Comparison of ENCODE assay signal across 8 cellular contexts in the genomic region with DNA sequence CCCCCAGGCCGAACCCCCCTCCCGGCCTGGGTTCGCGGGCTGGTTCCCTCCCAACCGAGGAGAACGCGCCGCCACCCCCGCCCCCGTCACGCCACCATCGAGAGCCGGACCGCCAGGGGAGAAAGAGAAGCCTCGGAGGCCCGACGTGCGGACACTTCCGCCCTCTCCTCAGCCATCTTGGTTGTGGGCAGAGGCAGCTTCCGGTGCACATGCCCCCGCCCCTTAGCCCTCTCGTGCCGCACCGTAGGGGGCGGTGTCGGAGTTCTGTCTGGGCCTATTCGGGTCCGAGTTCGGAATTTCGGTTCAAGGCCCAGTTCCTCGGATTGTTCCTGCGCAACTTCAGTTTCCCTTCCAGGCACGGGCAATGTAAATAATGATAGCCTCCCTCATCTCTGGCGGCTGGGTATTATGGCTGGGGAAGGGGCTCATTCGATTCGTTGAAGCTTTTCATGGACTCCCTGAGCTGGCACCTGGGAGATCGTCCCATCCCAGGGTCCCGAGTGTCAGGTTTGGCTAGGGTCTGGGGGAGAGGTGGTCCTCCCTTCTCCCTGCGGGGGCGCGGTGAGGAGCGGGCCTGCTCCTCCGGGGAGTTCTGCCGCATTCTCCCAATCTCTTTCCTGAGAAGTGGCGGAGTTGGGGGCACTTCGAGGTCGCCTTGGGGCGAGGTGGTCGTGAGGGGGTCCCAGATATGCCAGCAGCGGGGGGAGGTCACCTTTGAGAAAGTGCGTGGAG. TPM values are rescaled to one million over a fixed set of nuclear protein-coding genes. Genes with fewer than 3 reads are reported as not detected.
DNase-seq lines count a peak whose midpoint lies in the region; ATAC-seq and TF ChIP-seq lines count a peak whose summit lies in the region.

A gene with protein sequence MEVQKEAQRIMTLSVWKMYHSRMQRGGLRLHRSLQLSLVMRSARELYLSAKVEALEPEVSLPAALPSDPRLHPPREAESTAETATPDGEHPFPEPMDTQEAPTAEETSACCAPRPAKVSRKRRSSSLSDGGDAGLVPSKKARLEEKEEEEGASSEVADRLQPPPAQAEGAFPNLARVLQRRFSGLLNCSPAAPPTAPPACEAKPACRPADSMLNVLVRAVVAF (plus strand): TSS at position 225 of the 732 bp plus-strand sequence. CDS start 2,776 bp downstream, outside the sequence.
A gene with protein sequence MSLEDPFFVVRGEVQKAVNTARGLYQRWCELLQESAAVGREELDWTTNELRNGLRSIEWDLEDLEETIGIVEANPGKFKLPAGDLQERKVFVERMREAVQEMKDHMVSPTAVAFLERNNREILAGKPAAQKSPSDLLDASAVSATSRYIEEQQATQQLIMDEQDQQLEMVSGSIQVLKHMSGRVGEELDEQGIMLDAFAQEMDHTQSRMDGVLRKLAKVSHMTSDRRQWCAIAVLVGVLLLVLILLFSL (minus strand): TSS at position 189 of the 732 bp plus-strand sequence. CDS start 202 bp downstream, outside the sequence.

- H3K27me3 Mint-ChIP-seq in activated naive CD8-positive, alpha-beta T cell treated with anti-CD3 and anti-CD28 coated beads, Interleukin-2, amount 10 ng/mL, durations not matched to agents 7 days and 5 days: no peaks in the 10 kb centered on the region

- ATAC-seq in HG02571 (IDR thresholded peaks at IDR 0.05; ENCODE audit: unreplicated experiment) (peak; percentile 38), Right ventricle myocardium inferior (peak; percentile 76)
- peak; percentile 47 for ATAC-seq in activated naive CD8-positive, alpha-beta T cell treated with anti-CD3 and anti-CD28 coated beads, Interleukin-2, amount 10 ng/mL, durations not matched to agents 7 days and 5 days (ENCODE audit: low read depth)

- DNase-seq in GM03348 (ENCODE audit: low spot score): peak; percentile 95
- DNase-seq in NCI-H1417 (lab: John Stamatoyannopoulos, UW): peak; percentile 78 to 95 (median 94)
- peak; percentile 96 for DNase-seq in SW480 (ENCODE audit: low spot score)
- peak; percentile 91 for DNase-seq in activated naive CD8-positive, alpha-beta T cell treated with anti-CD3 and anti-CD28 coated beads, Interleukin-2, amount 10 ng/mL, durations not matched to agents 7 days and 5 days
- DNase-seq in Right ventricle myocardium inferior (ENCODE audit: missing footprints): peak; percentile 98
- peak; percentile 96 to 99 for DNase-seq in tibial artery

- H3K9me3 Mint-ChIP-seq in activated naive CD8-positive, alpha-beta T cell treated with anti-CD3 and anti-CD28 coated beads, Interleukin-2, amount 10 ng/mL, durations not matched to agents 7 days and 5 days: no peaks in the 10 kb centered on the region

- H3K4me1 Mint-ChIP-seq in activated naive CD8-positive, alpha-beta T cell treated with anti-CD3 and anti-CD28 coated beads, Interleukin-2, amount 10 ng/mL, durations not matched to agents 7 days and 5 days: peaks cover 13% of the 10 kb centered on the region

- H3K27ac ChIP-seq in parathyroid adenoma (peak within 1 kb of the TSS; percentile 100), tibial artery (peak within 1 kb of the TSS; percentile 99)

- intact Hi-C loops in Right ventricle myocardium inferior (cut with DNase I): loop anchor here (2.0 to 10.0 kb wide), 3 partner anchors 34 to 694 kb away; a partner anchor contains a TSS
- intact Hi-C loops in tibial artery (cut with DNase I; ENCODE audit: low total_unique reads): loop anchor here (10.0 kb wide), 1 partner anchor 694 kb away; no protein-coding TSS in a partner anchor

- H3K9ac ChIP-seq in parathyroid adenoma: peak within 1 kb of the TSS; percentile 100

- peak within 1 kb of the TSS; percentile 89 for H2AFZ ChIP-seq in parathyroid adenoma

- H3K4me3 ChIP-seq in parathyroid adenoma (ENCODE audit: low read depth, low read length) (peak within 1 kb of the TSS; percentile 98), tibial artery (peak within 1 kb of the TSS; percentile 94 to 98)

- H3K36me3 ChIP-seq in parathyroid adenoma (ENCODE audit: control insufficient read depth, insufficient read depth, low read length) (peaks cover 3% of the 10 kb centered on the region), tibial artery (peaks cover 0 to 11% (median 0%) of the 10 kb centered on the region in 3 donors)

- peak within 1 kb of the TSS; percentile 91 for H3K4me2 ChIP-seq in parathyroid adenoma (ENCODE audit: low read length)

- H3K4me1 ChIP-seq in parathyroid adenoma (peaks cover 4% of the 10 kb centered on the region), tibial artery (peaks cover 0 to 28% (median 19%) of the 10 kb centered on the region in 4 donors)

- H3K9me3 ChIP-seq in parathyroid adenoma (ENCODE audit: control insufficient read depth, low read length) (no peaks in the 10 kb centered on the region), tibial artery (no peaks in the 10 kb centered on the region)

- H3K36me3 Mint-ChIP-seq in activated naive CD8-positive, alpha-beta T cell treated with anti-CD3 and anti-CD28 coated beads, Interleukin-2, amount 10 ng/mL, durations not matched to agents 7 days and 5 days: peaks cover 21% of the 10 kb centered on the region

- H3K27ac Mint-ChIP-seq in activated naive CD8-positive, alpha-beta T cell treated with anti-CD3 and anti-CD28 coated beads, Interleukin-2, amount 10 ng/mL, durations not matched to agents 7 days and 5 days: peak within 1 kb of the TSS; percentile 100

- POLR2A ChIA-PET in activated naive CD8-positive, alpha-beta T cell treated with anti-CD3 and anti-CD28 coated beads, Interleukin-2, amount 10 ng/mL, durations not matched to agents 7 days and 5 days (lab: Charles Lee): interaction anchor here (0.6 to 2.5 kb wide), 12 partner anchors 10 to 112 kb away, joined by 3 to 18 read pairs (median 3); a partner anchor contains a TSS

- H3K79me2 ChIP-seq in parathyroid adenoma: peaks cover 13% of the 10 kb centered on the region

- peak; percentile 81 for TF ChIP-seq CTCF in parathyroid adenoma (IDR thresholded peaks at IDR 0.05)
- TF ChIP-seq CTCF in tibial artery (IDR thresholded peaks at IDR 0.05): peak; percentile 41 to 46

- H3K27me3 ChIP-seq in parathyroid adenoma (ENCODE audit: control insufficient read depth, insufficient read depth, low read length): no peaks in the 10 kb centered on the region
- H3K27me3 ChIP-seq in tibial artery: no peaks in the 10 kb centered on the region

- peak within 1 kb of the TSS; percentile 98 for H3K4me3 Mint-ChIP-seq in activated naive CD8-positive, alpha-beta T cell treated with anti-CD3 and anti-CD28 coated beads, Interleukin-2, amount 10 ng/mL, durations not matched to agents 7 days and 5 days

RNA-seq across cellular contexts. Expression of the first gene that starts in this region (rescaled TPM):
- 100 to 1,000 TPM; 167 to 178 TPM for total RNA-seq in activated naive CD8-positive, alpha-beta T cell treated with anti-CD3 and anti-CD28 coated beads, Interleukin-2, amount 10 ng/mL, durations not matched to agents 7 days and 5 days
- total RNA-seq in Right ventricle myocardium inferior: 18.8 TPM

RNA-seq across cellular contexts. Expression of the second gene that starts in this region (rescaled TPM):
- 10 to 100 TPM; 67.1 to 69.9 TPM for total RNA-seq in activated naive CD8-positive, alpha-beta T cell treated with anti-CD3 and anti-CD28 coated beads, Interleukin-2, amount 10 ng/mL, durations not matched to agents 7 days and 5 days
- 34.5 TPM for total RNA-seq in Right ventricle myocardium inferior

Comparison
In these comparisons a context has a peak if more than half of its experiments do, and no peak if none do; other contexts are left out.
1. Peak in every context shown above with its lines: DNase-seq, ATAC-seq, H3K4me3 ChIP-seq and H3K27ac ChIP-seq.